38 cellular contexts compared by ENCODE assay signal in the genomic region with DNA sequence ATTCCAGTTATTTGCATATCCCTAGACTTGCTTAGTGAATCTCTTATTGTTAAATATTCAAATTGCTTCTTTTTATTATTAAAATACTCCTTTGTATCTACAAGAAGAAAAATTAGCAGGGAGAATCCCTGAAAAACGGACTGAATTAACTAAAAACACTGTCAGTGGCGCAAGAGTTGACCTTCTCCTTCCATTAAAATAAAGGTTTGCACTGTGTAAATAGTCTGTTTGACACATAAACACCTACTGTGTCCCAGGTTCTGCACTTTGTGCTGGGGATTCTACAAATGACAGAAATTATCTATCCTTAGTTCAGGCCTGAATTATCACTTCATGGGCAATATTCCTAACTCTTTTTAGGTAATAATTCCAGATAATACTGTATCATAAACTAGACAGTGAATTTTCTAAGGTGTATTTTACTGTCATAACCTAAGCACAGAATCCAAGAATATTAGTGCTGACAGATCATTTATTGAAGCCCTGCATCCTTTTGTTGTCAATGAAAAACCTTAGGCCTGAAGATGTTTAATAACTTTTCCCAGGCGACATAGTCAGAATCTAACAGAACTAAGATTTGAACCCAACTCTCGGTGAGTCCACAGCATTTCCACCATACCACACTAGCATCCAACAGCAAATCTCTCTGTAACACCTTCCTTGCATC. TPM values are rescaled to one million over a fixed set of nuclear protein-coding genes. Genes with fewer than 3 reads are reported as not detected.
"Had no signal": no experiment of that assay in that cellular context is flagged by ENCODE, and none has a peak within 500 bp of the region (broad histone marks: within the 10 kb centered on the region; RNA-seq: fewer than 3 reads in every experiment).

No MANE protein-coding gene starts in this region.

- H3K27me3 ChIP-seq: brain microvascular endothelial cell, esophagus squamous epithelium, gastroesophageal sphincter had no signal

- H3K4me1 Mint-ChIP-seq: activated T-helper 17 cell treated with anti-CD3 and anti-CD28 coated beads, Interleukin-2, amount 50 U/mL, for 72 hours had no signal

- H3K27ac Mint-ChIP-seq: activated B cell treated with CpG ODN at 0.5 μM for 24 hours; activated CD8-positive, alpha-beta T cell treated with anti-CD3 and anti-CD28 coated beads for 36 hours; activated naive CD8-positive, alpha-beta T cell; activated T-helper 17 cell treated with anti-CD3 and anti-CD28 coated beads, Interleukin-2, amount 50 U/mL, for 72 hours; T-helper 17 cell; T-helper 2 cell treated with Interferon-gamma antibody and Interleukin-4, amounts not matched to agents 5 μg/mL and 100 μg/mL, for 36 hours had no signal

- H3K36me3 ChIP-seq: brain microvascular endothelial cell, esophagus squamous epithelium, gastroesophageal sphincter, WERI-Rb-1 had no signal

- H3K27me3 Mint-ChIP-seq: activated B cell treated with CpG ODN at 0.5 μM for 24 hours; activated CD8-positive, alpha-beta T cell treated with anti-CD3 and anti-CD28 coated beads for 36 hours; activated naive CD8-positive, alpha-beta T cell; activated T-helper 17 cell treated with anti-CD3 and anti-CD28 coated beads, Interleukin-2, amount 50 U/mL, for 72 hours; T-helper 17 cell had no signal

- H3K4me3 Mint-ChIP-seq: activated B cell treated with CpG ODN at 0.5 μM for 24 hours; activated CD8-positive, alpha-beta T cell treated with anti-CD3 and anti-CD28 coated beads for 36 hours; activated naive CD8-positive, alpha-beta T cell; activated T-cell treated with anti-CD3 and anti-CD28 coated beads, Interleukin-2, amount 50 U/mL, for 4 hours; activated T-helper 17 cell treated with anti-CD3 and anti-CD28 coated beads, Interleukin-2, amount 50 U/mL, for 72 hours; T-helper 17 cell; T-helper 2 cell treated with Interferon-gamma antibody and Interleukin-4, amounts not matched to agents 5 μg/mL and 100 μg/mL, for 36 hours had no signal

- H3K4me3 ChIP-seq: esophagus squamous epithelium, gastroesophageal sphincter had no signal

- DNase-seq: activated B cell treated with CpG ODN at 0.5 μM for 24 hours; activated CD4-positive, alpha-beta T cell treated with anti-CD3 and anti-CD28 coated beads for 48 hours; activated CD4-positive, alpha-beta T cell treated with anti-CD3 and anti-CD28 coated beads, Interleukin-2, amount 50 U/mL, for 1 hour; activated CD4-positive, alpha-beta T cell treated with anti-CD3 and anti-CD28 coated beads, Interleukin-2, amount 50 U/mL, for 48 hours; activated CD8-positive, alpha-beta memory T cell treated with anti-CD3 and anti-CD28 coated beads for 24 hours; activated CD8-positive, alpha-beta T cell treated with anti-CD3 and anti-CD28 coated beads for 36 hours; activated effector memory CD4-positive, alpha-beta T cell treated with Interleukin-2 at 50 U/mL for 16 hours; activated gamma-delta T cell treated with Interleukin-2 at 50 U/mL for 16 hours; activated naive CD4-positive, alpha-beta T cell treated with anti-CD3 and anti-CD28 coated beads, Interleukin-2, amount 50 U/mL, for 16 hours; activated naive CD4-positive, alpha-beta T cell treated with Interleukin-2 at 50 U/mL for 16 hours; activated T-cell treated with anti-CD3 and anti-CD28 coated beads, Interleukin-2, amount 50 U/mL, for 4 hours; amniotic stem cell; anterior cingulate cortex; brain microvascular endothelial cell; caudate nucleus; effector CD8-positive, alpha-beta T cell; esophagus squamous epithelium; foreskin melanocyte; T-helper 1 cell; T-helper 17 cell; T1000; WERI-Rb-1 had no signal

- H3K9me3 ChIP-seq: esophagus squamous epithelium, gastroesophageal sphincter had no signal

- ATAC-seq: activated CD4-positive, CD25-positive, alpha-beta regulatory T cell treated with anti-CD3 and anti-CD28 coated beads, Interleukin-2, amount 50 U/mL, for 24 hours; activated CD8-positive, alpha-beta T cell treated with anti-CD3 and anti-CD28 coated beads for 36 hours; activated T-cell treated with anti-CD3 and anti-CD28 coated beads, Interleukin-2, amount 50 U/mL, for 4 hours; activated T-helper 17 cell treated with anti-CD3 and anti-CD28 coated beads, Interleukin-2, amount 50 U/mL, for 72 hours; gastroesophageal sphincter; T-helper 17 cell had no signal

- H3K27ac ChIP-seq: brain microvascular endothelial cell, epithelial cell of prostate, esophagus squamous epithelium, gastroesophageal sphincter, WERI-Rb-1 had no signal

- H3K36me3 Mint-ChIP-seq: activated naive CD8-positive, alpha-beta T cell had no signal

- H3K4me1 ChIP-seq: esophagus squamous epithelium, gastroesophageal sphincter had no signal

- H3K9me3 Mint-ChIP-seq: activated B cell treated with CpG ODN at 0.5 μM for 24 hours; activated CD8-positive, alpha-beta T cell treated with anti-CD3 and anti-CD28 coated beads for 36 hours; activated T-cell treated with anti-CD3 and anti-CD28 coated beads, Interleukin-2, amount 50 U/mL, for 4 hours; activated T-helper 17 cell treated with anti-CD3 and anti-CD28 coated beads, Interleukin-2, amount 50 U/mL, for 72 hours; T-helper 2 cell treated with Interferon-gamma antibody and Interleukin-4, amounts not matched to agents 5 μg/mL and 100 μg/mL, for 36 hours had no signal

- FAIRE-seq: astrocyte, colon, endometrium, endothelial cell of umbilical vein had no signal

RNA-seq across cellular contexts. Expression of a gene that starts 17.0 kb away (rescaled TPM):
- total RNA-seq: activated B cell treated with CpG ODN at 0.5 μM for 24 hours; activated CD8-positive, alpha-beta T cell treated with anti-CD3 and anti-CD28 coated beads for 36 hours; activated T-cell treated with anti-CD3 and anti-CD28 coated beads, Interleukin-2, amount 50 U/mL, for 4 hours; activated T-helper 17 cell treated with anti-CD3 and anti-CD28 coated beads, Interleukin-2, amount 50 U/mL, for 72 hours; astrocyte; chondrocyte; dermis microvascular lymphatic vessel endothelial cell; endothelial cell of umbilical vein; esophagus squamous epithelium; fibroblast of lung; fibroblast of villous mesenchyme; glomerular endothelial cell; T-helper 17 cell had no signal
- polyA plus RNA-seq: endothelial cell of umbilical vein, esophagus, fibroblast of lung had no signal
